Comparison of ENCODE assay signal across 9 cellular contexts in genomic region chr4:85603437-85604336, GRCh38.
DNase-seq lines count a peak whose midpoint lies in the region; ATAC-seq, FAIRE-seq and TF ChIP-seq lines count a peak whose summit lies in the region.
"Had no signal": no experiment of that assay in that cellular context is flagged by ENCODE, and none has a peak within 500 bp of the region (broad histone marks: within the 10 kb centered on the region; RNA-seq: fewer than 3 reads in every experiment).

No MANE protein-coding gene starts in this region.

- H4K20me1 ChIP-seq in OCI-LY1 (ENCODE audit: insufficient read depth, low read length): no peaks in the 10 kb centered on the region
- no peaks in the 10 kb centered on the region for H4K20me1 ChIP-seq in PC-9 (ENCODE audit: insufficient read depth)

- intact Hi-C loops in PC-9 (cut with micrococcal nuclease; ENCODE audit: unreplicated experiment): no loop called here

- peak overlapping the region; percentile 70 for H3K9ac ChIP-seq in OCI-LY1 (ENCODE audit: low read length)

- no peak for DNase-seq in GM12891 (ENCODE audit: insufficient read length, low spot score)
- DNase-seq in PC-9: no peak
- DNase-seq in suprapubic skin (ENCODE audit: low spot score in 2 of 2): no peak
- no peak for DNase-seq in SIG-M5 (lab: John Stamatoyannopoulos, UW)
- DNase-seq: MV-4-11 had no signal

- H3K27ac ChIP-seq in OCI-LY1 (ENCODE audit: low read depth, low read length, poor library complexity, severe bottlenecking): peak overlapping the region; percentile 99
- H3K27ac ChIP-seq in PC-9: no peak overlapping the region
- no peak overlapping the region for H3K27ac ChIP-seq in suprapubic skin

- peak; percentile 51 for FAIRE-seq in GM12891 (lab: Jason Lieb, UNC)
- FAIRE-seq in islet of Langerhans (lab: Jason Lieb, UNC): peak; percentile 64

- 78% methylated on average over 3 of the region's 3 CpGs for WGBS in suprapubic skin

- no TSS peak for BruUV-seq in PC-9 (replicated peaks; lab: Mats Ljungman, UMichigan)

- H3K4me1 ChIP-seq in OCI-LY1 (ENCODE audit: insufficient read depth, low read length, severe bottlenecking) (peaks cover 82% of the 10 kb centered on the region), PC-9 (replicated peaks; ENCODE audit: insufficient read depth) (no peaks in the 10 kb centered on the region), suprapubic skin (peaks cover 4% of the 10 kb centered on the region)

- CTCF ChIA-PET in PC-9 (lab: Charles Lee): no interaction called here

- ATAC-seq in HG02610 (IDR thresholded peaks at IDR 0.05; ENCODE audit: unreplicated experiment): peak; percentile 66
- ATAC-seq in HG03108 (IDR thresholded peaks at IDR 0.05; ENCODE audit: unreplicated experiment): no peak

- POLR2A ChIA-PET in PC-9 (lab: Charles Lee; ENCODE audit: unreplicated experiment): no interaction called here

- TF ChIP-seq EP300 in suprapubic skin (IDR thresholded peaks at IDR 0.05): no peak

- TF ChIP-seq POLR2A in GM12891 (IDR thresholded peaks at IDR 0.05; ENCODE audit: low read depth, low read length) (no peak), suprapubic skin (IDR thresholded peaks at IDR 0.05) (no peak)

- peaks cover 51% of the 10 kb centered on the region for H3K79me2 ChIP-seq in OCI-LY1 (ENCODE audit: insufficient read depth, low read length)
- no peaks in the 10 kb centered on the region for H3K79me2 ChIP-seq in PC-9 (ENCODE audit: low read depth)

- H3K9me3 ChIP-seq in OCI-LY1 (ENCODE audit: low read length) (no peaks in the 10 kb centered on the region), PC-9 (ENCODE audit: insufficient read depth, low read depth) (no peaks in the 10 kb centered on the region), suprapubic skin (no peaks in the 10 kb centered on the region)

- H3K4me3 ChIP-seq in OCI-LY1 (ENCODE audit: low read depth, low read length, poor library complexity, severe bottlenecking): peak overlapping the region; percentile 52
- no peak overlapping the region for H3K4me3 ChIP-seq in PC-9
- H3K4me3 ChIP-seq in suprapubic skin: no peak overlapping the region

- peaks cover 20% of the 10 kb centered on the region; the same call in 1 of the 2 replicates for H3K36me3 ChIP-seq in OCI-LY1 (ENCODE audit: insufficient read depth, low read length)
- no peaks in the 10 kb centered on the region for H3K36me3 ChIP-seq in PC-9 (ENCODE audit: low read depth)
- no peaks in the 10 kb centered on the region for H3K36me3 ChIP-seq in suprapubic skin

- H3K9me2 ChIP-seq in OCI-LY1 (ENCODE audit: low read depth, low read length): no peaks in the 10 kb centered on the region
- no peaks in the 10 kb centered on the region for H3K9me2 ChIP-seq in PC-9 (ENCODE audit: insufficient read depth)

- TF ChIP-seq CTCF in OCI-LY1 (IDR thresholded peaks at IDR 0.05; ENCODE audit: low read length): no peak
- TF ChIP-seq CTCF in PC-9 (conservative IDR thresholded peaks at IDR 0.05): no peak
- no peak for TF ChIP-seq CTCF in suprapubic skin (IDR thresholded peaks at IDR 0.05)

- H3F3A ChIP-seq in OCI-LY1 (ENCODE audit: insufficient read depth, low read length) (peaks cover 12% of the 10 kb centered on the region), PC-9 (ENCODE audit: insufficient read depth, low read depth) (no peaks in the 10 kb centered on the region)

- H3K4me2 ChIP-seq in OCI-LY1 (ENCODE audit: low read length): peak overlapping the region; percentile 67
- no peak overlapping the region for H3K4me2 ChIP-seq in PC-9

- H2AFZ ChIP-seq in OCI-LY1 (ENCODE audit: low read length) (no peak overlapping the region), PC-9 (no peak overlapping the region)

- H3K27me3 ChIP-seq in OCI-LY1 (ENCODE audit: insufficient read depth, low read length): no peaks in the 10 kb centered on the region
- no peaks in the 10 kb centered on the region for H3K27me3 ChIP-seq in PC-9 (ENCODE audit: insufficient read depth, low read depth)
- H3K27me3 ChIP-seq in suprapubic skin: no peaks in the 10 kb centered on the region

TF ChIP-seq in GM12891, 5 proteins besides CTCF, POLR2A, EP300 and RAD21:
- TF ChIP-seq PAX5 (IDR thresholded peaks at IDR 0.05; ENCODE audit: insufficient read depth, low read length, severe bottlenecking) (no peak), TAF1 (IDR thresholded peaks at IDR 0.05; ENCODE audit: low read depth, low read length) (no peak), POLR2AphosphoS5 (IDR thresholded peaks at IDR 0.05; ENCODE audit: low read depth, low read length) (no peak), SPI1 (IDR thresholded peaks at IDR 0.05; ENCODE audit: low read depth, low read length) (no peak), POU2F2 (IDR thresholded peaks at IDR 0.05; ENCODE audit: low read depth, low read length) (no peak)
TF ChIP-seq in GM12891: peak in this region for 0.
